In genomic region chr10:122181055-122181732, GRCh38 we compare ENCODE assay signal across 1 cellular context.
TF ChIP-seq lines count a peak whose summit lies in the region.

No MANE protein-coding gene starts in this region.

TF ChIP-seq in WTC11, 78 proteins besides CTCF, POLR2A, EP300 and RAD21 (continued from another document):
- TF ChIP-seq USF2 (CRISPR knock-in tag; IDR thresholded peaks at IDR 0.05) (no peak), MLX (CRISPR knock-in tag; IDR thresholded peaks at IDR 0.05) (no peak), RORB (CRISPR knock-in tag; IDR thresholded peaks at IDR 0.05) (no peak), GTF2I (CRISPR knock-in tag; conservative IDR thresholded peaks at IDR 0.05) (no peak), NR1H2 (CRISPR knock-in tag; IDR thresholded peaks at IDR 0.05) (no peak), E2F4 (CRISPR knock-in tag; IDR thresholded peaks at IDR 0.05; ENCODE audit: borderline replicate concordance, low read depth) (no peak), NFYB (CRISPR knock-in tag; conservative IDR thresholded peaks at IDR 0.05; ENCODE audit: low read depth) (no peak), ZNF423 (CRISPR knock-in tag; IDR thresholded peaks at IDR 0.05) (no peak), ATF2 (CRISPR knock-in tag; IDR thresholded peaks at IDR 0.05; ENCODE audit: borderline replicate concordance, low read depth) (no peak), IRF1 (CRISPR knock-in tag; IDR thresholded peaks at IDR 0.05) (no peak)
